In the genomic region with DNA sequence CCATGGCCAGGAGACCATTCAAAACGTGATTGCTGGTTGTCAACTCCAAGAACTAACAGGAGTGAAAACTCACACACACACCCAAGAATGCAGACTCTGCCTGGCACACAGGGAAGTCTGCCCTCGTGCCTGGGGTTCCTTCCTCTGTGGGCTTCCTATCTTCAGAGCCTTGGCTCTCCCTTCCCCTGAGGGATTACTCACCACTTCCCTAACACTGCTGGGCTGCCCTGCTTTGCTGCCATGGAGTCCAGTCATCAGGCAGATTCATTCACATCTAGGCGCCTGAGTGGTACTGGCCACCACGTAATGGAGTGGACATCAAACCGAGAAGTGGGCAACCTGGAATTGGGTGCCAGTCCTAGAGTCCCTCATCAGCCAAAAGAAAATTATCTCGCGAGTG, we compare ENCODE assay signal across 1 cellular context.
TF ChIP-seq lines count a peak whose summit lies in the region.

No MANE protein-coding gene starts in this region.

TF ChIP-seq in GM23338, 12 proteins besides CTCF, POLR2A, EP300 and RAD21:
- TF ChIP-seq, protein P1, sequence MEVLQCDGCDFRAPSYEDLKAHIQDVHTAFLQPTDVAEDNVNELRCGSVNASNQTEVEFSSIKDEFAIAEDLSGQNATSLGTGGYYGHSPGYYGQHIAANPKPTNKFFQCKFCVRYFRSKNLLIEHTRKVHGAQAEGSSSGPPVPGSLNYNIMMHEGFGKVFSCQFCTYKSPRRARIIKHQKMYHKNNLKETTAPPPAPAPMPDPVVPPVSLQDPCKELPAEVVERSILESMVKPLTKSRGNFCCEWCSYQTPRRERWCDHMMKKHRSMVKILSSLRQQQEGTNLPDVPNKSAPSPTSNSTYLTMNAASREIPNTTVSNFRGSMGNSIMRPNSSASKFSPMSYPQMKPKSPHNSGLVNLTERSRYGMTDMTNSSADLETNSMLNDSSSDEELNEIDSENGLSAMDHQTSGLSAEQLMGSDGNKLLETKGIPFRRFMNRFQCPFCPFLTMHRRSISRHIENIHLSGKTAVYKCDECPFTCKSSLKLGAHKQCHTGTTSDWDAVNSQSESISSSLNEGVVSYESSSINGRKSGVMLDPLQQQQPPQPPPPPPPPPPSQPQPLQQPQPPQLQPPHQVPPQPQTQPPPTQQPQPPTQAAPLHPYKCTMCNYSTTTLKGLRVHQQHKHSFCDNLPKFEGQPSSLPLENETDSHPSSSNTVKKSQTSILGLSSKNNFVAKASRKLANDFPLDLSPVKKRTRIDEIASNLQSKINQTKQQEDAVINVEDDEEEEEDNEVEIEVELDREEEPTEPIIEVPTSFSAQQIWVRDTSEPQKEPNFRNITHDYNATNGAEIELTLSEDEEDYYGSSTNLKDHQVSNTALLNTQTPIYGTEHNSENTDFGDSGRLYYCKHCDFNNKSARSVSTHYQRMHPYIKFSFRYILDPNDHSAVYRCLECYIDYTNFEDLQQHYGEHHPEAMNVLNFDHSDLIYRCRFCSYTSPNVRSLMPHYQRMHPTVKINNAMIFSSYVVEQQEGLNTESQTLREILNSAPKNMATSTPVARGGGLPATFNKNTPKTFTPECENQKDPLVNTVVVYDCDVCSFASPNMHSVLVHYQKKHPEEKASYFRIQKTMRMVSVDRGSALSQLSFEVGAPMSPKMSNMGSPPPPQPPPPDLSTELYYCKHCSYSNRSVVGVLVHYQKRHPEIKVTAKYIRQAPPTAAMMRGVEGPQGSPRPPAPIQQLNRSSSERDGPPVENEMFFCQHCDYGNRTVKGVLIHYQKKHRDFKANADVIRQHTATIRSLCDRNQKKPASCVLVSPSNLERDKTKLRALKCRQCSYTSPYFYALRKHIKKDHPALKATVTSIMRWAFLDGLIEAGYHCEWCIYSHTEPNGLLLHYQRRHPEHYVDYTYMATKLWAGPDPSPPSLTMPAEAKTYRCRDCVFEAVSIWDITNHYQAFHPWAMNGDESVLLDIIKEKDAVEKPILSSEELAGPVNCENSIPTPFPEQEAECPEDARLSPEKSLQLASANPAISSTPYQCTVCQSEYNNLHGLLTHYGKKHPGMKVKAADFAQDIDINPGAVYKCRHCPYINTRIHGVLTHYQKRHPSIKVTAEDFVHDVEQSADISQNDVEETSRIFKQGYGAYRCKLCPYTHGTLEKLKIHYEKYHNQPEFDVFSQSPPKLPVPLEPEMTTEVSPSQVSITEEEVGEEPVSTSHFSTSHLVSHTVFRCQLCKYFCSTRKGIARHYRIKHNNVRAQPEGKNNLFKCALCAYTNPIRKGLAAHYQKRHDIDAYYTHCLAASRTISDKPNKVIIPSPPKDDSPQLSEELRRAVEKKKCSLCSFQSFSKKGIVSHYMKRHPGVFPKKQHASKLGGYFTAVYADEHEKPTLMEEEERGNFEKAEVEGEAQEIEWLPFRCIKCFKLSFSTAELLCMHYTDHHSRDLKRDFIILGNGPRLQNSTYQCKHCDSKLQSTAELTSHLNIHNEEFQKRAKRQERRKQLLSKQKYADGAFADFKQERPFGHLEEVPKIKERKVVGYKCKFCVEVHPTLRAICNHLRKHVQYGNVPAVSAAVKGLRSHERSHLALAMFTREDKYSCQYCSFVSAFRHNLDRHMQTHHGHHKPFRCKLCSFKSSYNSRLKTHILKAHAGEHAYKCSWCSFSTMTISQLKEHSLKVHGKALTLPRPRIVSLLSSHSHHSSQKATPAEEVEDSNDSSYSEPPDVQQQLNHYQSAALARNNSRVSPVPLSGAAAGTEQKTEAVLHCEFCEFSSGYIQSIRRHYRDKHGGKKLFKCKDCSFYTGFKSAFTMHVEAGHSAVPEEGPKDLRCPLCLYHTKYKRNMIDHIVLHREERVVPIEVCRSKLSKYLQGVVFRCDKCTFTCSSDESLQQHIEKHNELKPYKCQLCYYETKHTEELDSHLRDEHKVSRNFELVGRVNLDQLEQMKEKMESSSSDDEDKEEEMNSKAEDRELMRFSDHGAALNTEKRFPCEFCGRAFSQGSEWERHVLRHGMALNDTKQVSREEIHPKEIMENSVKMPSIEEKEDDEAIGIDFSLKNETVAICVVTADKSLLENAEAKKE (CRISPR knock-in tag; IDR thresholded peaks at IDR 0.05), result no peak
- no peak for TF ChIP-seq EZH2 (IDR thresholded peaks at IDR 0.05; ENCODE audit: low read depth, unreplicated experiment)
- TF ChIP-seq, protein P2, sequence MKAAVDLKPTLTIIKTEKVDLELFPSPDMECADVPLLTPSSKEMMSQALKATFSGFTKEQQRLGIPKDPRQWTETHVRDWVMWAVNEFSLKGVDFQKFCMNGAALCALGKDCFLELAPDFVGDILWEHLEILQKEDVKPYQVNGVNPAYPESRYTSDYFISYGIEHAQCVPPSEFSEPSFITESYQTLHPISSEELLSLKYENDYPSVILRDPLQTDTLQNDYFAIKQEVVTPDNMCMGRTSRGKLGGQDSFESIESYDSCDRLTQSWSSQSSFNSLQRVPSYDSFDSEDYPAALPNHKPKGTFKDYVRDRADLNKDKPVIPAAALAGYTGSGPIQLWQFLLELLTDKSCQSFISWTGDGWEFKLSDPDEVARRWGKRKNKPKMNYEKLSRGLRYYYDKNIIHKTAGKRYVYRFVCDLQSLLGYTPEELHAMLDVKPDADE (IDR thresholded peaks at IDR 0.05), result no peak
- no peak for TF ChIP-seq POLR2AphosphoS5 (IDR thresholded peaks at IDR 0.05; ENCODE audit: low read depth)
- no peak for TF ChIP-seq JUNB (IDR thresholded peaks at IDR 0.05; ENCODE audit: unreplicated experiment)
- no peak for TF ChIP-seq STAT1 (IDR thresholded peaks at IDR 0.05; ENCODE audit: unreplicated experiment)
- no peak for TF ChIP-seq ZNF114 (CRISPR knock-in tag; IDR thresholded peaks at IDR 0.05)
- TF ChIP-seq EZH2phosphoT487 (IDR thresholded peaks at IDR 0.05; ENCODE audit: unreplicated experiment), result no peak
- TF ChIP-seq NANOG (IDR thresholded peaks at IDR 0.05; ENCODE audit: borderline replicate concordance), result no peak
- TF ChIP-seq CREB1 (CRISPR knock-in tag; IDR thresholded peaks at IDR 0.05; ENCODE audit: low read depth), result no peak
- TF ChIP-seq ZNF331 (CRISPR knock-in tag; IDR thresholded peaks at IDR 0.05; ENCODE audit: low read depth), result no peak
- TF ChIP-seq, protein P3, sequence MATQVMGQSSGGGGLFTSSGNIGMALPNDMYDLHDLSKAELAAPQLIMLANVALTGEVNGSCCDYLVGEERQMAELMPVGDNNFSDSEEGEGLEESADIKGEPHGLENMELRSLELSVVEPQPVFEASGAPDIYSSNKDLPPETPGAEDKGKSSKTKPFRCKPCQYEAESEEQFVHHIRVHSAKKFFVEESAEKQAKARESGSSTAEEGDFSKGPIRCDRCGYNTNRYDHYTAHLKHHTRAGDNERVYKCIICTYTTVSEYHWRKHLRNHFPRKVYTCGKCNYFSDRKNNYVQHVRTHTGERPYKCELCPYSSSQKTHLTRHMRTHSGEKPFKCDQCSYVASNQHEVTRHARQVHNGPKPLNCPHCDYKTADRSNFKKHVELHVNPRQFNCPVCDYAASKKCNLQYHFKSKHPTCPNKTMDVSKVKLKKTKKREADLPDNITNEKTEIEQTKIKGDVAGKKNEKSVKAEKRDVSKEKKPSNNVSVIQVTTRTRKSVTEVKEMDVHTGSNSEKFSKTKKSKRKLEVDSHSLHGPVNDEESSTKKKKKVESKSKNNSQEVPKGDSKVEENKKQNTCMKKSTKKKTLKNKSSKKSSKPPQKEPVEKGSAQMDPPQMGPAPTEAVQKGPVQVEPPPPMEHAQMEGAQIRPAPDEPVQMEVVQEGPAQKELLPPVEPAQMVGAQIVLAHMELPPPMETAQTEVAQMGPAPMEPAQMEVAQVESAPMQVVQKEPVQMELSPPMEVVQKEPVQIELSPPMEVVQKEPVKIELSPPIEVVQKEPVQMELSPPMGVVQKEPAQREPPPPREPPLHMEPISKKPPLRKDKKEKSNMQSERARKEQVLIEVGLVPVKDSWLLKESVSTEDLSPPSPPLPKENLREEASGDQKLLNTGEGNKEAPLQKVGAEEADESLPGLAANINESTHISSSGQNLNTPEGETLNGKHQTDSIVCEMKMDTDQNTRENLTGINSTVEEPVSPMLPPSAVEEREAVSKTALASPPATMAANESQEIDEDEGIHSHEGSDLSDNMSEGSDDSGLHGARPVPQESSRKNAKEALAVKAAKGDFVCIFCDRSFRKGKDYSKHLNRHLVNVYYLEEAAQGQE (IDR thresholded peaks at IDR 0.05; ENCODE audit: unreplicated experiment), result no peak
